In the genomic region with DNA sequence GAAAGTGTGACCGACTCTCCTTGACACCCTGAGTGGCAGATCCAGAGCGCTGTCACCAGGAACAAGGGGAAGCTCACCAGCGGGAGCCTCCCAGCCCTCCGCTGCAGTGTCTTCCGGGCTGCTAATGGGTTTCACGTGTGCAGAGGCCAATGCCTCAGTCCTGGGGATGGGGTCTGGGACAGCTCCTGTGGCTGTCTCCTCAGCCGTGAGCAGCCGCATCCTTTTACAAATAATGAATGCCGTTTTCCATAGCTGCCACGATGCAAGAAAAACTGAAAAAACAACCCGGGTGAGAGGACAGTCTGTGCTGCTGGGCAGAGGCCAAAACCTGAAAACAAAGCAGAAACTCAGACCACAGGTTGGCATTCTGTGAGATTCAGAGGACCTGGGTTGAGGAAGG, we compare ENCODE assay signal across 10 cellular contexts.
DNase-seq lines count a peak whose midpoint lies in the region; ATAC-seq and TF ChIP-seq lines count a peak whose summit lies in the region.
"Had no signal": no experiment of that assay in that cellular context is flagged by ENCODE, and none has a peak within 500 bp of the region (broad histone marks: within the 10 kb centered on the region; RNA-seq: fewer than 3 reads in every experiment).

No MANE protein-coding gene starts in this region.

- H3K4me1 Mint-ChIP-seq in brain = peaks cover 46% of the 10 kb centered on the region
- peaks cover 25 to 81% (median 63%) of the 10 kb centered on the region in 7 donors for H3K4me1 Mint-ChIP-seq in naive thymus-derived CD4-positive, alpha-beta T cell

- DNase-seq in DMS153 treated with DMSO at 0.1 percent for 48 hours (lab: John Stamatoyannopoulos, UW; ENCODE audit: unreplicated experiment) (peak; percentile 84), NOMO-1 (lab: John Stamatoyannopoulos, UW; ENCODE audit: unreplicated experiment in 2 of 2) (no peak)
- no peak for DNase-seq in naive thymus-derived CD4-positive, alpha-beta T cell
- no peak for DNase-seq in activated effector memory CD4-positive, alpha-beta T cell treated with Interleukin-2 at 50 U/mL for 16 hours
- DNase-seq: erythroblast, SHP77 treated with DMSO at 0.1 percent for 48 hours had no signal

- peaks cover 30 to 43% of the 10 kb centered on the region in 2 donors for H3K4me1 ChIP-seq in naive thymus-derived CD4-positive, alpha-beta T cell (ENCODE audit: control insufficient read depth in 2 of 2, insufficient read depth in 2 of 2, low read length in 2 of 2)

- TF ChIP-seq CTCF in 22Rv1 (IDR thresholded peaks at IDR 0.05) (no peak), brain (conservative IDR thresholded peaks at IDR 0.05) (no peak)

- POLR2A ChIA-PET in naive thymus-derived CD4-positive, alpha-beta T cell (lab: Charles Lee) = no interaction called here

- peaks cover 0 to 7% (median 0%) of the 10 kb centered on the region in 5 experiments for H3K9me3 Mint-ChIP-seq in brain
- peaks cover 0 to 5% (median 0%) of the 10 kb centered on the region in 11 donors for H3K9me3 Mint-ChIP-seq in naive thymus-derived CD4-positive, alpha-beta T cell

- no peaks in the 10 kb centered on the region for H3K27me3 ChIP-seq in naive thymus-derived CD4-positive, alpha-beta T cell (ENCODE audit: control insufficient read depth in 2 of 2, insufficient read depth in 2 of 2, low read length in 2 of 2)

- H3K4me3 Mint-ChIP-seq in brain = peak overlapping the region in 1 of 5 experiments; percentile 19
- peak overlapping the region in 8 of 10 donors; percentile 66 to 85 (median 79) for H3K4me3 Mint-ChIP-seq in naive thymus-derived CD4-positive, alpha-beta T cell

- CTCF ChIA-PET in naive thymus-derived CD4-positive, alpha-beta T cell (lab: Charles Lee) = interaction anchor here (0.6 kb wide), 1 partner anchor 196 kb away, joined by 3 read pairs; no protein-coding TSS in a partner anchor

- H3K27ac Mint-ChIP-seq in brain = peak overlapping the region; percentile 31 to 83 (median 58)
- peak overlapping the region in 6 of 9 donors; percentile 0 to 83 (median 69) for H3K27ac Mint-ChIP-seq in naive thymus-derived CD4-positive, alpha-beta T cell

- intact Hi-C loops in naive thymus-derived CD4-positive, alpha-beta T cell (cut with micrococcal nuclease) = loop anchor here in 1 of 2 donors (5.0 kb wide), 2 partner anchors 74 to 321 kb away; a partner anchor contains a TSS

- H3K27ac ChIP-seq in 22Rv1 = peak overlapping the region; percentile 44
- no peak overlapping the region for H3K27ac ChIP-seq in naive thymus-derived CD4-positive, alpha-beta T cell (ENCODE audit: low read depth, low read length)

- H3K36me3 ChIP-seq in naive thymus-derived CD4-positive, alpha-beta T cell (ENCODE audit: control insufficient read depth in 2 of 3, insufficient read depth in 3 of 3, low read length in 3 of 3) = no peaks in the 10 kb centered on the region

- peak overlapping the region; percentile 52 for H3K4me3 ChIP-seq in naive thymus-derived CD4-positive, alpha-beta T cell (ENCODE audit: low read length)

- H3K9me3 ChIP-seq in naive thymus-derived CD4-positive, alpha-beta T cell (ENCODE audit: control insufficient read depth in 2 of 3, low read length in 3 of 3) = no peaks in the 10 kb centered on the region

- peak; percentile 48 for ATAC-seq in naive thymus-derived CD4-positive, alpha-beta T cell
- ATAC-seq in HG02852 (IDR thresholded peaks at IDR 0.05; ENCODE audit: unreplicated experiment) (no peak), GM18498 (IDR thresholded peaks at IDR 0.05; ENCODE audit: unreplicated experiment) (no peak)

- no peaks in the 10 kb centered on the region for H3K36me3 Mint-ChIP-seq in brain
- no peaks in the 10 kb centered on the region for H3K36me3 Mint-ChIP-seq in naive thymus-derived CD4-positive, alpha-beta T cell

- peaks cover 10% of the 10 kb centered on the region for H3K27me3 Mint-ChIP-seq in brain
- H3K27me3 Mint-ChIP-seq in naive thymus-derived CD4-positive, alpha-beta T cell = peaks cover 0 to 16% (median 0%) of the 10 kb centered on the region in 5 donors
